In the genomic region with DNA sequence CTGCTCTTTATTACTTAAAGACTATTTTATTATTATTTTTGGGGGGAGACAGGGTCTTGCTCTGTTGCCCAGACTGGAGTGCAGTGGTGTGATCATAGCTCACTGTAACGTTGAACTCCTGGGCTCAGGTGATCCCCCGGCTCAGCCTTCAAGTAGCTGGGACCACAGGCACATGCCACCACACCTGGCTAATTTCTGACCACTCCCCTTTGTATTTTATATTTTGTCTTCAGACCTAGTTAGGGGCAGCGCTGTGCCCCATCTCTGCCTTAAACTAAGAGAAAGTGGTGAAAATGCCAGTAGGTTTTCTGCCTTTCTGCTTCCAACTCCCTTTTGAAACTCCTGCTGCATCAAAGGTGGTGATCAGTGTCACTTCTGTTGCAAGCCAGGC, we compare ENCODE assay signal across 7 cellular contexts.
DNase-seq lines count a peak whose midpoint lies in the region; ATAC-seq and TF ChIP-seq lines count a peak whose summit lies in the region.

No MANE protein-coding gene starts in this region.

- H2AFZ ChIP-seq in HCT116 (ENCODE audit: low read depth, low read length, poor library complexity, severe bottlenecking), result no peak overlapping the region
- no peak overlapping the region for H2AFZ ChIP-seq in PC-9
- no peak overlapping the region for H2AFZ ChIP-seq in hepatocyte

- H3K4me3 ChIP-seq in HCT116 (replicated peaks in 1 of 2; ENCODE audit: low read depth in 1 of 2, low read length in 2 of 2), result no peak overlapping the region
- H3K4me3 ChIP-seq in PC-9, result peak overlapping the region; percentile 41; the same call in 1 of the 2 replicates
- H3K4me3 ChIP-seq in hepatocyte, result no peak overlapping the region
- H3K4me3 ChIP-seq in thoracic aorta, result no peak overlapping the region

- H3K9me3 ChIP-seq in HCT116 (ENCODE audit: control insufficient read depth in 1 of 2, insufficient read depth in 1 of 2, low read depth in 1 of 2, low read length in 2 of 2) (no peaks in the 10 kb centered on the region), PC-9 (ENCODE audit: insufficient read depth, low read depth) (0 out of 2 replicates have a peak, but pooled peaks cover 3% of the 10 kb centered on the region), hepatocyte (ENCODE audit: low read depth) (no peaks in the 10 kb centered on the region), thoracic aorta (no peaks in the 10 kb centered on the region)

- H4K20me1 ChIP-seq in HCT116 (ENCODE audit: insufficient read depth), result no peaks in the 10 kb centered on the region
- H4K20me1 ChIP-seq in PC-9 (ENCODE audit: insufficient read depth), result no peaks in the 10 kb centered on the region
- H4K20me1 ChIP-seq in hepatocyte (ENCODE audit: insufficient read depth, poor library complexity, severe bottlenecking), result no peaks in the 10 kb centered on the region

- POLR2A ChIA-PET in HCT116 (lab: Charles Lee) (interaction anchor here (1.5 kb wide), 1 partner anchor 887 kb away, joined by 6 read pairs; no protein-coding TSS in a partner anchor), PC-9 (lab: Charles Lee; ENCODE audit: unreplicated experiment) (no interaction called here)

- TF ChIP-seq CTCF in HCT116 (IDR thresholded peaks at IDR 0.05 in 2 of 3, conservative IDR thresholded peaks at IDR 0.05 in 1 of 3; ENCODE audit: borderline replicate concordance in 1 of 3, insufficient read depth in 1 of 3, low read depth in 2 of 3, low read length in 2 of 3), result no peak
- TF ChIP-seq CTCF in PC-9 (conservative IDR thresholded peaks at IDR 0.05), result no peak
- no peak for TF ChIP-seq CTCF in hepatocyte (IDR thresholded peaks at IDR 0.05; ENCODE audit: poor library complexity)
- no peak for TF ChIP-seq CTCF in thoracic aorta (IDR thresholded peaks at IDR 0.05)

- H3K79me2 ChIP-seq in HCT116 (ENCODE audit: insufficient read depth, low read length) (no peaks in the 10 kb centered on the region), PC-9 (ENCODE audit: low read depth) (no peaks in the 10 kb centered on the region), hepatocyte (no peaks in the 10 kb centered on the region)

- DNase-seq in HCT116 (ENCODE audit: low read depth, low spot score) (no peak), PC-9 (peak in 1 of 2 experiments; percentile 2), hepatocyte (ENCODE audit: low spot score) (no peak), thoracic aorta (ENCODE audit: low spot score) (no peak), NCI-H82 treated with DMSO at 0.1 percent for 48 hours (lab: John Stamatoyannopoulos, UW; ENCODE audit: unreplicated experiment) (no peak), SIG-M5 treated with dmso at 0.1 percent for 504 hours (lab: John Stamatoyannopoulos, UW; ENCODE audit: unreplicated experiment) (no peak)

- H3K27ac ChIP-seq in HCT116 (ENCODE audit: low read depth, low read length) (peak overlapping the region; percentile 96), PC-9 (peak overlapping the region; percentile 97), hepatocyte (peak overlapping the region; percentile 88), thoracic aorta (peak overlapping the region; percentile 75)

- BruUV-seq in HCT116 (replicated peaks; lab: Mats Ljungman, UMichigan), result no TSS peak
- no TSS peak for BruUV-seq in PC-9 (replicated peaks; lab: Mats Ljungman, UMichigan)

- no peaks in the 10 kb centered on the region for H3K9me2 ChIP-seq in HCT116 (ENCODE audit: insufficient read depth)
- no peaks in the 10 kb centered on the region for H3K9me2 ChIP-seq in PC-9 (ENCODE audit: insufficient read depth)
- no peaks in the 10 kb centered on the region for H3K9me2 ChIP-seq in hepatocyte (replicated peaks; ENCODE audit: insufficient read depth)

- TF ChIP-seq RAD21 in HCT116 (IDR thresholded peaks at IDR 0.05; ENCODE audit: low read depth), result no peak

- H3K4me2 ChIP-seq in HCT116 (ENCODE audit: low read length), result peak overlapping the region; percentile 87
- peak overlapping the region; percentile 81 for H3K4me2 ChIP-seq in PC-9
- no peak overlapping the region for H3K4me2 ChIP-seq in hepatocyte

- TF ChIP-seq POLR2A in HCT116 (IDR thresholded peaks at IDR 0.05; ENCODE audit: borderline replicate concordance, extremely low read depth, insufficient read depth, insufficient read length), result no peak

- ATAC-seq in HCT116, result no peak
- ATAC-seq in thoracic aorta (ENCODE audit: insufficient number of reproducible peaks, low FRiP score, low read depth), result no peak
- ATAC-seq in HG02623 (IDR thresholded peaks at IDR 0.05; ENCODE audit: unreplicated experiment), result no peak

- RAD21 ChIA-PET in HCT116 (lab: Charles Lee; ENCODE audit: low non-redundant PET in 1 of 2, low total read pairs in 2 of 2, uncharacterized antibody in 2 of 2, unreplicated experiment in 2 of 2), result interaction anchor here in 1 of 2 experiments (0.6 kb wide), 1 partner anchor 1179 kb away, joined by 3 read pairs; no protein-coding TSS in a partner anchor

- CTCF ChIA-PET in HCT116 (lab: Charles Lee) (interaction anchor here (1.0 to 2.8 kb wide), 7 partner anchors 10 to 1178 kb away, joined by 4 to 29 read pairs (median 5); a partner anchor contains a TSS), PC-9 (lab: Charles Lee) (interaction anchor here (0.6 to 2.0 kb wide), 5 partner anchors 518 to 1178 kb away, joined by 3 to 19 read pairs (median 7); a partner anchor contains a TSS)

- no peaks in the 10 kb centered on the region for H3K27me3 ChIP-seq in HCT116 (ENCODE audit: insufficient read depth, low read length)
- H3K27me3 ChIP-seq in PC-9 (ENCODE audit: insufficient read depth, low read depth), result no peaks in the 10 kb centered on the region
- no peaks in the 10 kb centered on the region for H3K27me3 ChIP-seq in hepatocyte
- H3K27me3 ChIP-seq in thoracic aorta (replicated peaks; ENCODE audit: insufficient read depth), result no peaks in the 10 kb centered on the region

- peaks cover 27 to 31% of the 10 kb centered on the region in 2 experiments for H3K4me1 ChIP-seq in HCT116 (ENCODE audit: control insufficient read depth in 1 of 2, insufficient read depth in 2 of 2, low read length in 2 of 2)
- H3K4me1 ChIP-seq in PC-9 (replicated peaks; ENCODE audit: insufficient read depth), result peaks cover 36% of the 10 kb centered on the region
- peaks cover 19% of the 10 kb centered on the region for H3K4me1 ChIP-seq in hepatocyte (ENCODE audit: insufficient read depth)
- H3K4me1 ChIP-seq in thoracic aorta (ENCODE audit: control insufficient read depth in 1 of 2, low read depth in 2 of 2), result peaks cover 10 to 32% of the 10 kb centered on the region in 2 donors

- 93% methylated on average over 3 of the region's 3 CpGs for WGBS in hepatocyte (ENCODE audit: low lambda C conversion rate, missing lambda C conversion rate)

- H3K36me3 ChIP-seq in HCT116 (ENCODE audit: control insufficient read depth in 1 of 2, insufficient read depth in 2 of 2, low read length in 2 of 2) (no peaks in the 10 kb centered on the region), PC-9 (ENCODE audit: low read depth) (no peaks in the 10 kb centered on the region; the same call in 1 of the 2 replicates), hepatocyte (replicated peaks; ENCODE audit: insufficient read depth, low read depth) (no peaks in the 10 kb centered on the region), thoracic aorta (no peaks in the 10 kb centered on the region)

- H3F3A ChIP-seq in PC-9 (ENCODE audit: insufficient read depth, low read depth), result peaks cover 42% of the 10 kb centered on the region

- peak overlapping the region; percentile 49; the same call in 1 of the 2 replicates for H3K9ac ChIP-seq in HCT116 (ENCODE audit: low read length)

- intact Hi-C loops in HCT116 (cut with micrococcal nuclease), result no loop called here
- intact Hi-C loops in PC-9 (cut with micrococcal nuclease; ENCODE audit: unreplicated experiment), result loop anchor here (1.0 kb wide), 1 partner anchor 1055 kb away; no protein-coding TSS in a partner anchor

TF ChIP-seq in HCT116, 20 proteins besides CTCF, POLR2A, EP300 and RAD21 (continues in another document):
- TF ChIP-seq ZNF274 (IDR thresholded peaks at IDR 0.05; ENCODE audit: low read depth, low read length), result no peak
- no peak for TF ChIP-seq EZH2 (IDR thresholded peaks at IDR 0.05)
- no peak for TF ChIP-seq EZH2phosphoT487 (IDR thresholded peaks at IDR 0.05; ENCODE audit: borderline replicate concordance)
- TF ChIP-seq, protein P1, sequence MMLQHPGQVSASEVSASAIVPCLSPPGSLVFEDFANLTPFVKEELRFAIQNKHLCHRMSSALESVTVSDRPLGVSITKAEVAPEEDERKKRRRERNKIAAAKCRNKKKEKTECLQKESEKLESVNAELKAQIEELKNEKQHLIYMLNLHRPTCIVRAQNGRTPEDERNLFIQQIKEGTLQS (IDR thresholded peaks at IDR 0.05), result no peak
- no peak for TF ChIP-seq SIN3A (IDR thresholded peaks at IDR 0.05; ENCODE audit: low read depth)
- no peak for TF ChIP-seq CBX3 (IDR thresholded peaks at IDR 0.05; ENCODE audit: low read depth)
- TF ChIP-seq EGR1 (IDR thresholded peaks at IDR 0.05; ENCODE audit: low read depth), result no peak
- TF ChIP-seq, protein P2, sequence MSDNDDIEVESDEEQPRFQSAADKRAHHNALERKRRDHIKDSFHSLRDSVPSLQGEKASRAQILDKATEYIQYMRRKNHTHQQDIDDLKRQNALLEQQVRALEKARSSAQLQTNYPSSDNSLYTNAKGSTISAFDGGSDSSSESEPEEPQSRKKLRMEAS (IDR thresholded peaks at IDR 0.05), result no peak
- TF ChIP-seq POLR2AphosphoS5 (IDR thresholded peaks at IDR 0.05; ENCODE audit: low read depth, low read length), result no peak
- no peak for TF ChIP-seq YY1 (IDR thresholded peaks at IDR 0.05; ENCODE audit: extremely low read depth, insufficient replicate concordance, low read depth, low read length)
- TF ChIP-seq SP1 (IDR thresholded peaks at IDR 0.05; ENCODE audit: low read depth), result no peak
- TF ChIP-seq ELF1 (IDR thresholded peaks at IDR 0.05; ENCODE audit: borderline replicate concordance, low read depth), result no peak
- TF ChIP-seq, protein P3, sequence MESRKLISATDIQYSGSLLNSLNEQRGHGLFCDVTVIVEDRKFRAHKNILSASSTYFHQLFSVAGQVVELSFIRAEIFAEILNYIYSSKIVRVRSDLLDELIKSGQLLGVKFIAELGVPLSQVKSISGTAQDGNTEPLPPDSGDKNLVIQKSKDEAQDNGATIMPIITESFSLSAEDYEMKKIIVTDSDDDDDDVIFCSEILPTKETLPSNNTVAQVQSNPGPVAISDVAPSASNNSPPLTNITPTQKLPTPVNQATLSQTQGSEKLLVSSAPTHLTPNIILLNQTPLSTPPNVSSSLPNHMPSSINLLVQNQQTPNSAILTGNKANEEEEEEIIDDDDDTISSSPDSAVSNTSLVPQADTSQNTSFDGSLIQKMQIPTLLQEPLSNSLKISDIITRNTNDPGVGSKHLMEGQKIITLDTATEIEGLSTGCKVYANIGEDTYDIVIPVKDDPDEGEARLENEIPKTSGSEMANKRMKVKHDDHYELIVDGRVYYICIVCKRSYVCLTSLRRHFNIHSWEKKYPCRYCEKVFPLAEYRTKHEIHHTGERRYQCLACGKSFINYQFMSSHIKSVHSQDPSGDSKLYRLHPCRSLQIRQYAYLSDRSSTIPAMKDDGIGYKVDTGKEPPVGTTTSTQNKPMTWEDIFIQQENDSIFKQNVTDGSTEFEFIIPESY (IDR thresholded peaks at IDR 0.05; ENCODE audit: extremely low read depth, insufficient replicate concordance, low read length), result no peak
